ENCODE assay signal across 1 cellular context in the genomic region with DNA sequence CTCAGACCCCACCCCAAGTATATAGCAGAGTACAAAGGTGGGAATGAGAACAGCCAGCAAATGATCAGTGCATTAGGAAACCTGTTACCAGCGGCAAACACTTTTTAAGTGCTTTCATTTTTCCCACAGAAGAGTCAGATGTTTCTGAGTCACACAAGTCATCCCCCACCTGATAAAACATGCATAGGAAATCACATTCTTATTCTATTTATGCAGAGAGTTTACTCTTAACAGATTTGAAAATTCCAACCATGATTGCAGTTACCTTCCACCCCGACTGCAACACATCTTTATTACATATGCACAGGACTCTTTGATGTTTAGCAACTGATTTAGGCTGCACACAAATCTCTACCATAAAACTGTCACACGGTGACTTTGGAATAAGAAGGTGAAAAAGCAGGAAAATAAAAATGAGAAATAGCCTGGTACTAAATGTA.
TF ChIP-seq lines count a peak whose summit lies in the region.

No MANE protein-coding gene starts in this region.

TF ChIP-seq in GM23338, 12 proteins besides CTCF, POLR2A, EP300 and RAD21 (continued from another document):
- TF ChIP-seq, protein P1, sequence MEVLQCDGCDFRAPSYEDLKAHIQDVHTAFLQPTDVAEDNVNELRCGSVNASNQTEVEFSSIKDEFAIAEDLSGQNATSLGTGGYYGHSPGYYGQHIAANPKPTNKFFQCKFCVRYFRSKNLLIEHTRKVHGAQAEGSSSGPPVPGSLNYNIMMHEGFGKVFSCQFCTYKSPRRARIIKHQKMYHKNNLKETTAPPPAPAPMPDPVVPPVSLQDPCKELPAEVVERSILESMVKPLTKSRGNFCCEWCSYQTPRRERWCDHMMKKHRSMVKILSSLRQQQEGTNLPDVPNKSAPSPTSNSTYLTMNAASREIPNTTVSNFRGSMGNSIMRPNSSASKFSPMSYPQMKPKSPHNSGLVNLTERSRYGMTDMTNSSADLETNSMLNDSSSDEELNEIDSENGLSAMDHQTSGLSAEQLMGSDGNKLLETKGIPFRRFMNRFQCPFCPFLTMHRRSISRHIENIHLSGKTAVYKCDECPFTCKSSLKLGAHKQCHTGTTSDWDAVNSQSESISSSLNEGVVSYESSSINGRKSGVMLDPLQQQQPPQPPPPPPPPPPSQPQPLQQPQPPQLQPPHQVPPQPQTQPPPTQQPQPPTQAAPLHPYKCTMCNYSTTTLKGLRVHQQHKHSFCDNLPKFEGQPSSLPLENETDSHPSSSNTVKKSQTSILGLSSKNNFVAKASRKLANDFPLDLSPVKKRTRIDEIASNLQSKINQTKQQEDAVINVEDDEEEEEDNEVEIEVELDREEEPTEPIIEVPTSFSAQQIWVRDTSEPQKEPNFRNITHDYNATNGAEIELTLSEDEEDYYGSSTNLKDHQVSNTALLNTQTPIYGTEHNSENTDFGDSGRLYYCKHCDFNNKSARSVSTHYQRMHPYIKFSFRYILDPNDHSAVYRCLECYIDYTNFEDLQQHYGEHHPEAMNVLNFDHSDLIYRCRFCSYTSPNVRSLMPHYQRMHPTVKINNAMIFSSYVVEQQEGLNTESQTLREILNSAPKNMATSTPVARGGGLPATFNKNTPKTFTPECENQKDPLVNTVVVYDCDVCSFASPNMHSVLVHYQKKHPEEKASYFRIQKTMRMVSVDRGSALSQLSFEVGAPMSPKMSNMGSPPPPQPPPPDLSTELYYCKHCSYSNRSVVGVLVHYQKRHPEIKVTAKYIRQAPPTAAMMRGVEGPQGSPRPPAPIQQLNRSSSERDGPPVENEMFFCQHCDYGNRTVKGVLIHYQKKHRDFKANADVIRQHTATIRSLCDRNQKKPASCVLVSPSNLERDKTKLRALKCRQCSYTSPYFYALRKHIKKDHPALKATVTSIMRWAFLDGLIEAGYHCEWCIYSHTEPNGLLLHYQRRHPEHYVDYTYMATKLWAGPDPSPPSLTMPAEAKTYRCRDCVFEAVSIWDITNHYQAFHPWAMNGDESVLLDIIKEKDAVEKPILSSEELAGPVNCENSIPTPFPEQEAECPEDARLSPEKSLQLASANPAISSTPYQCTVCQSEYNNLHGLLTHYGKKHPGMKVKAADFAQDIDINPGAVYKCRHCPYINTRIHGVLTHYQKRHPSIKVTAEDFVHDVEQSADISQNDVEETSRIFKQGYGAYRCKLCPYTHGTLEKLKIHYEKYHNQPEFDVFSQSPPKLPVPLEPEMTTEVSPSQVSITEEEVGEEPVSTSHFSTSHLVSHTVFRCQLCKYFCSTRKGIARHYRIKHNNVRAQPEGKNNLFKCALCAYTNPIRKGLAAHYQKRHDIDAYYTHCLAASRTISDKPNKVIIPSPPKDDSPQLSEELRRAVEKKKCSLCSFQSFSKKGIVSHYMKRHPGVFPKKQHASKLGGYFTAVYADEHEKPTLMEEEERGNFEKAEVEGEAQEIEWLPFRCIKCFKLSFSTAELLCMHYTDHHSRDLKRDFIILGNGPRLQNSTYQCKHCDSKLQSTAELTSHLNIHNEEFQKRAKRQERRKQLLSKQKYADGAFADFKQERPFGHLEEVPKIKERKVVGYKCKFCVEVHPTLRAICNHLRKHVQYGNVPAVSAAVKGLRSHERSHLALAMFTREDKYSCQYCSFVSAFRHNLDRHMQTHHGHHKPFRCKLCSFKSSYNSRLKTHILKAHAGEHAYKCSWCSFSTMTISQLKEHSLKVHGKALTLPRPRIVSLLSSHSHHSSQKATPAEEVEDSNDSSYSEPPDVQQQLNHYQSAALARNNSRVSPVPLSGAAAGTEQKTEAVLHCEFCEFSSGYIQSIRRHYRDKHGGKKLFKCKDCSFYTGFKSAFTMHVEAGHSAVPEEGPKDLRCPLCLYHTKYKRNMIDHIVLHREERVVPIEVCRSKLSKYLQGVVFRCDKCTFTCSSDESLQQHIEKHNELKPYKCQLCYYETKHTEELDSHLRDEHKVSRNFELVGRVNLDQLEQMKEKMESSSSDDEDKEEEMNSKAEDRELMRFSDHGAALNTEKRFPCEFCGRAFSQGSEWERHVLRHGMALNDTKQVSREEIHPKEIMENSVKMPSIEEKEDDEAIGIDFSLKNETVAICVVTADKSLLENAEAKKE (CRISPR knock-in tag; IDR thresholded peaks at IDR 0.05), result no peak
- TF ChIP-seq EZH2 (IDR thresholded peaks at IDR 0.05; ENCODE audit: low read depth, unreplicated experiment) (no peak), JUNB (IDR thresholded peaks at IDR 0.05; ENCODE audit: unreplicated experiment) (no peak), POLR2AphosphoS5 (IDR thresholded peaks at IDR 0.05; ENCODE audit: low read depth) (no peak), NANOG (IDR thresholded peaks at IDR 0.05; ENCODE audit: borderline replicate concordance) (no peak), CREB1 (CRISPR knock-in tag; IDR thresholded peaks at IDR 0.05; ENCODE audit: low read depth) (no peak), ZNF331 (CRISPR knock-in tag; IDR thresholded peaks at IDR 0.05; ENCODE audit: low read depth) (no peak), EZH2phosphoT487 (IDR thresholded peaks at IDR 0.05; ENCODE audit: unreplicated experiment) (no peak), STAT1 (IDR thresholded peaks at IDR 0.05; ENCODE audit: unreplicated experiment) (no peak)
- TF ChIP-seq, protein P2, sequence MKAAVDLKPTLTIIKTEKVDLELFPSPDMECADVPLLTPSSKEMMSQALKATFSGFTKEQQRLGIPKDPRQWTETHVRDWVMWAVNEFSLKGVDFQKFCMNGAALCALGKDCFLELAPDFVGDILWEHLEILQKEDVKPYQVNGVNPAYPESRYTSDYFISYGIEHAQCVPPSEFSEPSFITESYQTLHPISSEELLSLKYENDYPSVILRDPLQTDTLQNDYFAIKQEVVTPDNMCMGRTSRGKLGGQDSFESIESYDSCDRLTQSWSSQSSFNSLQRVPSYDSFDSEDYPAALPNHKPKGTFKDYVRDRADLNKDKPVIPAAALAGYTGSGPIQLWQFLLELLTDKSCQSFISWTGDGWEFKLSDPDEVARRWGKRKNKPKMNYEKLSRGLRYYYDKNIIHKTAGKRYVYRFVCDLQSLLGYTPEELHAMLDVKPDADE (IDR thresholded peaks at IDR 0.05), result no peak
- TF ChIP-seq, protein P3, sequence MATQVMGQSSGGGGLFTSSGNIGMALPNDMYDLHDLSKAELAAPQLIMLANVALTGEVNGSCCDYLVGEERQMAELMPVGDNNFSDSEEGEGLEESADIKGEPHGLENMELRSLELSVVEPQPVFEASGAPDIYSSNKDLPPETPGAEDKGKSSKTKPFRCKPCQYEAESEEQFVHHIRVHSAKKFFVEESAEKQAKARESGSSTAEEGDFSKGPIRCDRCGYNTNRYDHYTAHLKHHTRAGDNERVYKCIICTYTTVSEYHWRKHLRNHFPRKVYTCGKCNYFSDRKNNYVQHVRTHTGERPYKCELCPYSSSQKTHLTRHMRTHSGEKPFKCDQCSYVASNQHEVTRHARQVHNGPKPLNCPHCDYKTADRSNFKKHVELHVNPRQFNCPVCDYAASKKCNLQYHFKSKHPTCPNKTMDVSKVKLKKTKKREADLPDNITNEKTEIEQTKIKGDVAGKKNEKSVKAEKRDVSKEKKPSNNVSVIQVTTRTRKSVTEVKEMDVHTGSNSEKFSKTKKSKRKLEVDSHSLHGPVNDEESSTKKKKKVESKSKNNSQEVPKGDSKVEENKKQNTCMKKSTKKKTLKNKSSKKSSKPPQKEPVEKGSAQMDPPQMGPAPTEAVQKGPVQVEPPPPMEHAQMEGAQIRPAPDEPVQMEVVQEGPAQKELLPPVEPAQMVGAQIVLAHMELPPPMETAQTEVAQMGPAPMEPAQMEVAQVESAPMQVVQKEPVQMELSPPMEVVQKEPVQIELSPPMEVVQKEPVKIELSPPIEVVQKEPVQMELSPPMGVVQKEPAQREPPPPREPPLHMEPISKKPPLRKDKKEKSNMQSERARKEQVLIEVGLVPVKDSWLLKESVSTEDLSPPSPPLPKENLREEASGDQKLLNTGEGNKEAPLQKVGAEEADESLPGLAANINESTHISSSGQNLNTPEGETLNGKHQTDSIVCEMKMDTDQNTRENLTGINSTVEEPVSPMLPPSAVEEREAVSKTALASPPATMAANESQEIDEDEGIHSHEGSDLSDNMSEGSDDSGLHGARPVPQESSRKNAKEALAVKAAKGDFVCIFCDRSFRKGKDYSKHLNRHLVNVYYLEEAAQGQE (IDR thresholded peaks at IDR 0.05; ENCODE audit: unreplicated experiment), result no peak
